In genomic region chr5:59174248-59174844, GRCh38 we compare ENCODE assay signal across 8 cellular contexts.
DNase-seq lines count a peak whose midpoint lies in the region; ATAC-seq and TF ChIP-seq lines count a peak whose summit lies in the region.

No MANE protein-coding gene starts in this region.

- intact Hi-C loops in CD8-positive, alpha-beta T cell (cut with DNase I, micrococcal nuclease): loop anchor here (1.0 to 5.0 kb wide), 8 partner anchors 42 to 288 kb away; no protein-coding TSS in a partner anchor
- intact Hi-C loops in left lung (cut with DNase I) (loop anchor here in 1 of 2 donors (10.0 kb wide), 1 partner anchor 290 kb away; no protein-coding TSS in a partner anchor), tibial artery (cut with DNase I; ENCODE audit: low total_unique reads) (no loop called here)

- POLR2A ChIA-PET in CD8-positive, alpha-beta T cell (lab: Charles Lee): interaction anchor here (1.1 to 1.9 kb wide), 5 partner anchors 9 to 139 kb away, joined by 3 to 7 read pairs (median 3); no protein-coding TSS in a partner anchor

- H3K27me3 Mint-ChIP-seq in CD8-positive, alpha-beta T cell (ENCODE audit: low read depth): no peaks in the 10 kb centered on the region

- no peak overlapping the region for H3K4me3 Mint-ChIP-seq in CD8-positive, alpha-beta T cell

- H3K9me3 Mint-ChIP-seq in CD8-positive, alpha-beta T cell: no peaks in the 10 kb centered on the region

- no peaks in the 10 kb centered on the region for H3K36me3 Mint-ChIP-seq in CD8-positive, alpha-beta T cell

- H3K27me3 ChIP-seq in CD8-positive, alpha-beta T cell (ENCODE audit: insufficient read depth, low read length): no peaks in the 10 kb centered on the region
- H3K27me3 ChIP-seq in left lung: no peaks in the 10 kb centered on the region
- H3K27me3 ChIP-seq in tibial artery: no peaks in the 10 kb centered on the region

- H3K4me1 Mint-ChIP-seq in CD8-positive, alpha-beta T cell (ENCODE audit: low read depth): no peaks in the 10 kb centered on the region

- no peaks in the 10 kb centered on the region for H3K4me1 ChIP-seq in CD8-positive, alpha-beta T cell (ENCODE audit: insufficient read depth, low read length)
- peaks cover 0 to 5% of the 10 kb centered on the region in 2 donors for H3K4me1 ChIP-seq in left lung
- peaks cover 0 to 10% (median 0%) of the 10 kb centered on the region in 4 donors for H3K4me1 ChIP-seq in tibial artery

- no peaks in the 10 kb centered on the region for H3K36me3 ChIP-seq in CD8-positive, alpha-beta T cell (ENCODE audit: insufficient read depth, low read length)
- H3K36me3 ChIP-seq in left lung (no peaks in the 10 kb centered on the region), tibial artery (no peaks in the 10 kb centered on the region)

- H3K27ac Mint-ChIP-seq in CD8-positive, alpha-beta T cell: no peak overlapping the region

- peak in 4 of 7 experiments; percentile 8 to 33 (median 26) for DNase-seq in CD8-positive, alpha-beta T cell
- peak; percentile 47 for DNase-seq in Jurkat, Clone E6-1 (ENCODE audit: low read depth, low spot score)
- peak; percentile 5 for DNase-seq in SHP77 treated with DMSO at 0.1 percent for 48 hours (lab: John Stamatoyannopoulos, UW)
- DNase-seq in cerebellar cortex (ENCODE audit: low spot score): peak; percentile 57
- no peak for DNase-seq in left lung
- no peak for DNase-seq in tibial artery
- no peak for DNase-seq in HuH-7.5 (ENCODE audit: low spot score)

- CTCF ChIA-PET in CD8-positive, alpha-beta T cell (lab: Charles Lee): interaction anchor here (0.6 to 8.9 kb wide), 47 partner anchors 9 to 412 kb away, joined by 3 to 133 read pairs (median 5); no protein-coding TSS in a partner anchor

- no peak overlapping the region for H3K27ac ChIP-seq in CD8-positive, alpha-beta T cell (ENCODE audit: low read depth, low read length)
- H3K27ac ChIP-seq in left lung (no peak overlapping the region), tibial artery (no peak overlapping the region)

- TF ChIP-seq CTCF in CD8-positive, alpha-beta T cell (IDR thresholded peaks at IDR 0.05): peak; percentile 87
- TF ChIP-seq CTCF in left lung (IDR thresholded peaks at IDR 0.05) (peak; percentile 67), tibial artery (IDR thresholded peaks at IDR 0.05) (peak; percentile 68 to 75)

- H3K9me3 ChIP-seq in CD8-positive, alpha-beta T cell (ENCODE audit: low read length): no peaks in the 10 kb centered on the region
- no peaks in the 10 kb centered on the region for H3K9me3 ChIP-seq in left lung
- H3K9me3 ChIP-seq in tibial artery: no peaks in the 10 kb centered on the region

- no peak overlapping the region for H3K4me3 ChIP-seq in CD8-positive, alpha-beta T cell (ENCODE audit: low read depth, low read length)
- no peak overlapping the region for H3K4me3 ChIP-seq in Jurkat, Clone E6-1 (ENCODE audit: low read length)
- H3K4me3 ChIP-seq in left lung (no peak overlapping the region), tibial artery (no peak overlapping the region)

- peak; percentile 80 for ATAC-seq in CD8-positive, alpha-beta T cell
- peak; percentile 61 for ATAC-seq in GM18867 (IDR thresholded peaks at IDR 0.05; ENCODE audit: unreplicated experiment)
- ATAC-seq in left lung: peak; percentile 92

Comparison
In these comparisons a context has a peak if more than half of its experiments do, and no peak if none do; other contexts are left out.
1. DNase-seq: peak in CD8-positive, alpha-beta T cell (4 of 7), Jurkat, Clone E6-1 (single experiment), SHP77 treated with DMSO at 0.1 percent for 48 hours (single experiment) and cerebellar cortex (single experiment); none in left lung (0 of 2), tibial artery (0 of 2) and HuH-7.5 (single experiment).
2. Peak in every context shown above with its lines, with median percentiles within 50 percentile points of each other: ATAC-seq and CTCF ChIP-seq.